In the genomic region with DNA sequence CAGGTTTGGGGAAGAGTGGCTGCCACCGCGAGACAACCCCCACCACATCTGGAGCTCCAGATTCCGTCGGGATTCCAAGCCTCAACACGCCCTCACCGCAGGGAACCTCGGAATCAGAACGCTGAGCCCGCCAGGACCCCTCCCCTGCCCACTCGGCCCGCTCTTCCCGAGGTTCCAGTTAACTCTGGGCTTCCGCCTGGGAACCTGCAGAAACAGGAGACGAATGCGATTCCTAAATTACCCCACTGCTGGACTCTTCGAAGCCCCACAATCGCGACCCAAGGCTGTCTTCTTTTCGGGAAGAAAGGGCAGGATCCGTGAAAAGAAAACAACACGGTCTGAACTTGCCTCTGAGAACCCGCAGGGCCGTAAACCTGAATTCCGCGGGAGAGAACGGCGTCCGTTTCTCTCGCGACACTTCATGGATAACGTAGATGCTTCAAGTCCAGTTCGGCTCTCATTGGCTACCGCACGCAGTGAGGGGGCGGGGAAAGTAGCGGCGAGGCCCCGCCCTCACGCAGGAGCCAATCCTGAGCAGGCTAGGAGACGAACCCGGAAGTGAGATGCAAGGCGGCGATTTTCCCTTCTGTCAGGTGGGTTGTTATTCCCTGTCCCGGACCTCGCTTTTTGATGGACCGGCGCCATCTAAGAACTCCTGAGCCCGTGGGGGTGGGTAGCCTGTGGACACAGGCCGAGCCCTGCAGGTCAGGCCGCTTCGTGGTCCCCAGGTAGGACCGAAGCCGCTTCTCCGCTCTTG, we compare ENCODE assay signal across 8 cellular contexts. TPM values are rescaled to one million over a fixed set of nuclear protein-coding genes. Genes with fewer than 3 reads are reported as not detected.
DNase-seq lines count a peak whose midpoint lies in the region; ATAC-seq and TF ChIP-seq lines count a peak whose summit lies in the region.

A gene with protein sequence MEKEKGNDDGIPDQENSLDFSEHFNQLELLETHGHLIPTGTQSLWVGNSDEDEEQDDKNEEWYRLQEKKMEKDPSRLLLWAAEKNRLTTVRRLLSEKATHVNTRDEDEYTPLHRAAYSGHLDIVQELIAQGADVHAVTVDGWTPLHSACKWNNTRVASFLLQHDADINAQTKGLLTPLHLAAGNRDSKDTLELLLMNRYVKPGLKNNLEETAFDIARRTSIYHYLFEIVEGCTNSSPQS (plus strand): TSS at position 542 of the 757 bp plus-strand sequence. CDS start 2,710 bp downstream, outside the sequence.
A gene (minus strand): TSS at position 402 of the 757 bp plus-strand sequence. CDS start 1,043 bp downstream, outside the sequence.

- H3K4me3 Mint-ChIP-seq in activated B cell treated with CpG ODN at 0.5 μM for 24 hours, result peak within 1 kb of the TSS; percentile 93

- H3K9me3 ChIP-seq in AG04450 (ENCODE audit: control insufficient read depth, insufficient read depth, low read length) (no peaks in the 10 kb centered on the region), spleen (no peaks in the 10 kb centered on the region)

- intact Hi-C loops in activated B cell treated with CpG ODN at 0.5 μM for 24 hours (cut with micrococcal nuclease), result loop anchor here (1.0 to 10.0 kb wide), 9 partner anchors 50 to 1901 kb away; a partner anchor contains a TSS
- intact Hi-C loops in spleen (cut with DNase I; ENCODE audit: low total_unique reads), result no loop called here

- peaks cover 50% of the 10 kb centered on the region for H3K36me3 Mint-ChIP-seq in activated B cell treated with CpG ODN at 0.5 μM for 24 hours (ENCODE audit: low read depth)

- peak; percentile 100 for ATAC-seq in HG03196 (IDR thresholded peaks at IDR 0.05; ENCODE audit: unreplicated experiment)
- ATAC-seq in activated B cell treated with CpG ODN at 0.5 μM for 24 hours (ENCODE audit: low read depth), result peak; percentile 99

- CTCF ChIA-PET in AG04450 (lab: Charles Lee) (interaction anchor here (4.4 kb wide), 1 partner anchor 598 kb away, joined by 22 read pairs; no protein-coding TSS in a partner anchor), activated B cell treated with CpG ODN at 0.5 μM for 24 hours (lab: Charles Lee) (no interaction called here)

- H3K4me1 ChIP-seq in spleen, result peaks cover 21 to 42% (median 34%) of the 10 kb centered on the region in 6 donors

- WGBS in spleen, 5 donors, result 0 to 1% (median 0%) methylated on average over 43 to 54 of the region's 54 CpGs

- peaks cover 0 to 45% (median 38%) of the 10 kb centered on the region in 6 donors for H3K36me3 ChIP-seq in spleen

- TF ChIP-seq POLR2A in GM18951 (IDR thresholded peaks at IDR 0.05; ENCODE audit: extremely low read depth, insufficient read depth, insufficient read length) (peak; percentile 71), spleen (IDR thresholded peaks at IDR 0.05) (peak in 1 of 3 donors; percentile 41)

- H3K27me3 ChIP-seq in AG04450 (ENCODE audit: control insufficient read depth, insufficient read depth, low read length) (no peaks in the 10 kb centered on the region), spleen (replicated peaks in 1 of 7) (no peaks in the 10 kb centered on the region)

- TF ChIP-seq CTCF in AG04450 (IDR thresholded peaks at IDR 0.05; ENCODE audit: low read depth, low read length), result 0 out of 2 replicates have a peak, but pooled peaks have one; percentile 5
- TF ChIP-seq CTCF in activated B cell treated with CpG ODN at 0.5 μM for 24 hours (IDR thresholded peaks at IDR 0.05), result no peak
- TF ChIP-seq CTCF in spleen (IDR thresholded peaks at IDR 0.05 in 8 of 11, conservative IDR thresholded peaks at IDR 0.05 in 3 of 11), result peak in 3 of 11 experiments; percentile 18 to 45 (median 37)

- DNase-seq in AG04450 (ENCODE audit: low read depth, low spot score) (peak; percentile 95), NCI-H345 (lab: John Stamatoyannopoulos, UW) (peak; percentile 98), activated B cell treated with CpG ODN at 0.5 μM for 24 hours (peak; percentile 94), inferior parietal cortex (ENCODE audit: extremely low spot score) (peak; percentile 99), spleen (peak; percentile 98)
- peak; percentile 97 for DNase-seq in central memory CD4-positive, alpha-beta T cell

- H3K27ac ChIP-seq in AG04450 (ENCODE audit: low read depth, low read length) (peak within 1 kb of the TSS; percentile 91), spleen (peak within 1 kb of the TSS; percentile 61 to 90 (median 86))

- H3K9me3 Mint-ChIP-seq in activated B cell treated with CpG ODN at 0.5 μM for 24 hours, result peaks cover under 1% of the 10 kb centered on the region

- in situ Hi-C loops in GM18951 (cut with MboI; ENCODE audit: low sequenced_read_pairs, unreplicated experiment), result loop anchor here (25.0 kb wide), 1 partner anchor 581 kb away; no protein-coding TSS in a partner anchor

- peak within 1 kb of the TSS; percentile 92 for H3K27ac Mint-ChIP-seq in activated B cell treated with CpG ODN at 0.5 μM for 24 hours

- peak within 1 kb of the TSS; percentile 88 for H3K4me3 ChIP-seq in AG04450 (ENCODE audit: low read depth, low read length)
- peak within 1 kb of the TSS; percentile 63 to 91 (median 86) for H3K4me3 ChIP-seq in spleen

- H3K27me3 Mint-ChIP-seq in activated B cell treated with CpG ODN at 0.5 μM for 24 hours, result no peaks in the 10 kb centered on the region

- POLR2A ChIA-PET in AG04450 (lab: Yijun Ruan, JAX), result interaction anchor here (0.6 kb wide), 1 partner anchor 704 kb away, joined by 6 read pairs; no protein-coding TSS in a partner anchor
- POLR2A ChIA-PET in activated B cell treated with CpG ODN at 0.5 μM for 24 hours (lab: Charles Lee), result interaction anchor here (0.6 to 2.6 kb wide), 8 partner anchors 17 to 1296 kb away, joined by 3 to 13 read pairs (median 4); a partner anchor contains a TSS

- H3K4me1 Mint-ChIP-seq in activated B cell treated with CpG ODN at 0.5 μM for 24 hours, result peaks cover 39% of the 10 kb centered on the region

RNA-seq across cellular contexts. Expression of the first gene that starts in this region (rescaled TPM):
- polyA plus RNA-seq in AG04450 (2011; rRNA removed) (12.4 and 16.0 TPM in 2 replicates), spleen (10 to 100 TPM; 27.0 to 46.5 (median 30.6) TPM)
- 5.9 and 8.3 TPM in 2 replicates for polyA minus RNA-seq in AG04450 (2011; rRNA and poly(A)+ RNA removed)
- total RNA-seq in activated B cell treated with CpG ODN at 0.5 μM for 24 hours (39.5 and 46.5 TPM in 2 replicates), spleen (10 to 100 TPM; 18.8 to 40.5 (median 24.1) TPM)

RNA-seq across cellular contexts. Expression of the second gene that starts in this region (rescaled TPM):
- polyA plus RNA-seq in AG04450 (2011; rRNA removed) (8.1 and 10.3 TPM in 2 replicates), spleen (1 to 10 TPM; 5.3 to 7.1 (median 6.7) TPM)
- 5.7 and 7.5 TPM in 2 replicates for polyA minus RNA-seq in AG04450 (2011; rRNA and poly(A)+ RNA removed)
- total RNA-seq in activated B cell treated with CpG ODN at 0.5 μM for 24 hours (39.7 and 40.1 TPM in 2 replicates), spleen (10 to 100 TPM; 20.0 to 36.2 (median 29.5) TPM)

Comparison
In these comparisons a context has a peak if more than half of its experiments do, and no peak if none do; other contexts are left out.
1. Peak in every context shown above with its lines: DNase-seq, ATAC-seq, H3K4me3 ChIP-seq and H3K27ac ChIP-seq.